Comparison of ENCODE assay signal across 37 cellular contexts in genomic region chr5:41399840-41400239, GRCh38.
"Had no signal": no experiment of that assay in that cellular context is flagged by ENCODE, and none has a peak within 500 bp of the region (broad histone marks: within the 10 kb centered on the region; RNA-seq: fewer than 3 reads in every experiment).

No MANE protein-coding gene starts in this region.

- H3K4me1 Mint-ChIP-seq: activated B cell treated with CpG ODN at 0.5 μM for 24 hours; activated CD4-positive, alpha-beta T cell treated with anti-CD3 and anti-CD28 coated beads, Interleukin-2, amount 10 ng/mL, durations not matched to agents 24 days and 14 days; activated naive CD4-positive, alpha-beta T cell treated with anti-CD3 and anti-CD28 coated beads, Interleukin-2, amount 10 ng/mL, durations not matched to agents 7 days and 5 days; activated naive CD4-positive, alpha-beta T cell treated with anti-CD3 and anti-CD28 coated beads, Interleukin-2, amount 50 U/mL, for 24 hours; activated naive CD8-positive, alpha-beta T cell treated with anti-CD3 and anti-CD28 coated beads, Interleukin-2, amount 10 ng/mL, durations not matched to agents 7 days and 5 days; activated naive CD8-positive, alpha-beta T cell treated with anti-CD3 and anti-CD28 coated beads, Interleukin-2, amount 50 U/mL, for 24 hours; activated T-helper 17 cell treated with anti-CD3 and anti-CD28 coated beads, Interleukin-2, amount 50 U/mL, for 72 hours; brain; central memory CD8-positive, alpha-beta T cell had no signal

- H3K27ac Mint-ChIP-seq: activated B cell treated with CpG ODN at 0.5 μM for 24 hours; activated CD4-positive, alpha-beta memory T cell treated with anti-CD3 and anti-CD28 coated beads for 36 hours; activated CD4-positive, alpha-beta T cell treated with anti-CD3 and anti-CD28 coated beads, Interleukin-2, amount 10 ng/mL, durations not matched to agents 24 days and 14 days; activated CD8-positive, alpha-beta T cell treated with anti-CD3 and anti-CD28 coated beads for 36 hours; activated naive CD4-positive, alpha-beta T cell treated with anti-CD3 and anti-CD28 coated beads, Interleukin-2, amount 10 ng/mL, durations not matched to agents 7 days and 5 days; activated naive CD4-positive, alpha-beta T cell treated with anti-CD3 and anti-CD28 coated beads, Interleukin-2, amount 50 U/mL, for 24 hours; activated naive CD8-positive, alpha-beta T cell; activated naive CD8-positive, alpha-beta T cell treated with anti-CD3 and anti-CD28 coated beads, Interleukin-2, amount 10 ng/mL, durations not matched to agents 7 days and 5 days; activated naive CD8-positive, alpha-beta T cell treated with anti-CD3 and anti-CD28 coated beads, Interleukin-2, amount 50 U/mL, for 24 hours; activated T-cell treated with anti-CD3 and anti-CD28 coated beads, Interleukin-2, amount 50 U/mL, for 72 hours; activated T-helper 1 cell treated with anti-CD3 and anti-CD28 coated beads, Interleukin-12 subunit alpha, Interleukin-12 subunit beta, Interleukin-2, Interleukin-4 antibody, amounts not matched to agents 30 ng/mL and 10 ng/mL and 1 ng/mL, durations not matched to agents 14 hours and 24 hours and 36 hours; activated T-helper 17 cell treated with anti-CD3 and anti-CD28 coated beads, Interleukin-2, amount 50 U/mL, for 72 hours; brain; T-helper 1 cell treated with Interleukin-12 subunit alpha and Interleukin-12 subunit beta and Interleukin-4 antibody, amounts not matched to agents 30 μg/mL and 1 μg/mL, for 36 hours; T-helper 2 cell treated with Interferon-gamma antibody and Interleukin-4, amounts not matched to agents 5 μg/mL and 100 μg/mL, for 36 hours had no signal

- H3K27ac ChIP-seq: ascending aorta, cardiac muscle cell, VCaP had no signal

- H3K36me3 Mint-ChIP-seq: activated CD4-positive, alpha-beta memory T cell treated with anti-CD3 and anti-CD28 coated beads for 36 hours; activated naive CD4-positive, alpha-beta T cell treated with anti-CD3 and anti-CD28 coated beads, Interleukin-2, amount 10 ng/mL, durations not matched to agents 7 days and 5 days; activated naive CD4-positive, alpha-beta T cell treated with anti-CD3 and anti-CD28 coated beads, Interleukin-2, amount 50 U/mL, for 24 hours; activated naive CD8-positive, alpha-beta T cell; activated naive CD8-positive, alpha-beta T cell treated with anti-CD3 and anti-CD28 coated beads, Interleukin-2, amount 10 ng/mL, durations not matched to agents 7 days and 5 days; brain had no signal

- H3K27me3 Mint-ChIP-seq: activated B cell treated with CpG ODN at 0.5 μM for 24 hours; activated CD4-positive, alpha-beta memory T cell treated with anti-CD3 and anti-CD28 coated beads for 36 hours; activated CD4-positive, alpha-beta T cell treated with anti-CD3 and anti-CD28 coated beads, Interleukin-2, amount 10 ng/mL, durations not matched to agents 24 days and 14 days; activated CD8-positive, alpha-beta T cell treated with anti-CD3 and anti-CD28 coated beads for 36 hours; activated naive CD4-positive, alpha-beta T cell treated with anti-CD3 and anti-CD28 coated beads, Interleukin-2, amount 10 ng/mL, durations not matched to agents 7 days and 5 days; activated naive CD4-positive, alpha-beta T cell treated with anti-CD3 and anti-CD28 coated beads, Interleukin-2, amount 50 U/mL, for 24 hours; activated naive CD8-positive, alpha-beta T cell; activated naive CD8-positive, alpha-beta T cell treated with anti-CD3 and anti-CD28 coated beads, Interleukin-2, amount 10 ng/mL, durations not matched to agents 7 days and 5 days; activated naive CD8-positive, alpha-beta T cell treated with anti-CD3 and anti-CD28 coated beads, Interleukin-2, amount 50 U/mL, for 24 hours; activated T-helper 17 cell treated with anti-CD3 and anti-CD28 coated beads, Interleukin-2, amount 50 U/mL, for 72 hours; central memory CD8-positive, alpha-beta T cell had no signal

- ATAC-seq: activated CD8-positive, alpha-beta T cell treated with anti-CD3 and anti-CD28 coated beads for 36 hours; activated naive CD8-positive, alpha-beta T cell treated with anti-CD3 and anti-CD28 coated beads, Interleukin-2, amount 50 U/mL, for 24 hours; activated T-cell treated with anti-CD3 and anti-CD28 coated beads, Interleukin-2, amount 50 U/mL, for 4 hours; activated T-cell treated with anti-CD3 and anti-CD28 coated beads, Interleukin-2, amount 50 U/mL, for 72 hours; activated T-helper 17 cell treated with anti-CD3 and anti-CD28 coated beads, Interleukin-2, amount 50 U/mL, for 72 hours had no signal

- DNase-seq: activated B cell treated with CpG ODN at 0.5 μM for 24 hours; activated CD4-positive, alpha-beta memory T cell treated with anti-CD3 and anti-CD28 coated beads for 36 hours; activated CD4-positive, alpha-beta T cell treated with anti-CD3 and anti-CD28 coated beads for 4 hours; activated CD4-positive, alpha-beta T cell treated with anti-CD3 and anti-CD28 coated beads, Interleukin-2, amount 10 ng/mL, durations not matched to agents 24 days and 14 days; activated CD4-positive, alpha-beta T cell treated with anti-CD3 and anti-CD28 coated beads, Interleukin-2, amount 50 U/mL, for 1 hour; activated CD4-positive, alpha-beta T cell treated with anti-CD3 and anti-CD28 coated beads, Interleukin-2, amount 50 U/mL, for 4 hours; activated CD4-positive, CD25-positive, alpha-beta regulatory T cell treated with anti-CD3 and anti-CD28 coated beads, Interleukin-2, amount 50 U/mL, for 72 hours; activated CD8-positive, alpha-beta memory T cell treated with anti-CD3 and anti-CD28 coated beads, Interleukin-2, amount 50 U/mL, for 4 hours; activated CD8-positive, alpha-beta T cell treated with anti-CD3 and anti-CD28 coated beads for 36 hours; activated effector memory CD4-positive, alpha-beta T cell treated with anti-CD3 and anti-CD28 coated beads, Interleukin-2, amount 50 U/mL, for 16 hours; activated naive CD4-positive, alpha-beta T cell treated with anti-CD3 and anti-CD28 coated beads, Interleukin-2, amount 10 ng/mL, durations not matched to agents 7 days and 5 days; activated naive CD4-positive, alpha-beta T cell treated with Interleukin-2 at 50 U/mL for 16 hours; activated naive CD8-positive, alpha-beta T cell treated with anti-CD3 and anti-CD28 coated beads, Interleukin-2, amount 10 ng/mL, durations not matched to agents 7 days and 5 days; activated naive CD8-positive, alpha-beta T cell treated with anti-CD3 and anti-CD28 coated beads, Interleukin-2, amount 50 U/mL, for 24 hours; activated T-cell treated with anti-CD3 and anti-CD28 coated beads for 4 hours; activated T-cell treated with anti-CD3 and anti-CD28 coated beads, Interleukin-2, amount 50 U/mL, for 1 hour; activated T-cell treated with anti-CD3 and anti-CD28 coated beads, Interleukin-2, amount 50 U/mL, for 4 hours; activated T-cell treated with anti-CD3 and anti-CD28 coated beads, Interleukin-2, amount 50 U/mL, for 72 hours; amygdala; anterior cingulate cortex; caudate nucleus; cerebellar nuclear complex; T-helper 2 cell; T-helper 9 cell had no signal

- H3K36me3 ChIP-seq: ascending aorta, cardiac muscle cell had no signal

- H3K4me3 ChIP-seq: ascending aorta, cardiac muscle cell had no signal

- H3K4me1 ChIP-seq: ascending aorta had no signal

- FAIRE-seq: bronchial epithelial cell, TTC549 had no signal

- H3K9me3 Mint-ChIP-seq: activated CD4-positive, alpha-beta T cell treated with anti-CD3 and anti-CD28 coated beads, Interleukin-2, amount 10 ng/mL, durations not matched to agents 24 days and 14 days had no signal

- H3K27me3 ChIP-seq: ascending aorta, cardiac muscle cell had no signal

- H3K4me3 Mint-ChIP-seq: activated B cell treated with CpG ODN at 0.5 μM for 24 hours; activated CD4-positive, alpha-beta memory T cell treated with anti-CD3 and anti-CD28 coated beads for 36 hours; activated CD4-positive, alpha-beta T cell treated with anti-CD3 and anti-CD28 coated beads, Interleukin-2, amount 10 ng/mL, durations not matched to agents 24 days and 14 days; activated CD8-positive, alpha-beta T cell treated with anti-CD3 and anti-CD28 coated beads for 36 hours; activated naive CD4-positive, alpha-beta T cell treated with anti-CD3 and anti-CD28 coated beads, Interleukin-2, amount 10 ng/mL, durations not matched to agents 7 days and 5 days; activated naive CD4-positive, alpha-beta T cell treated with anti-CD3 and anti-CD28 coated beads, Interleukin-2, amount 50 U/mL, for 24 hours; activated naive CD8-positive, alpha-beta T cell; activated naive CD8-positive, alpha-beta T cell treated with anti-CD3 and anti-CD28 coated beads, Interleukin-2, amount 10 ng/mL, durations not matched to agents 7 days and 5 days; activated naive CD8-positive, alpha-beta T cell treated with anti-CD3 and anti-CD28 coated beads, Interleukin-2, amount 50 U/mL, for 24 hours; activated T-cell treated with anti-CD3 and anti-CD28 coated beads, Interleukin-2, amount 50 U/mL, for 4 hours; activated T-cell treated with anti-CD3 and anti-CD28 coated beads, Interleukin-2, amount 50 U/mL, for 72 hours; activated T-helper 1 cell treated with anti-CD3 and anti-CD28 coated beads, Interleukin-12 subunit alpha, Interleukin-12 subunit beta, Interleukin-2, Interleukin-4 antibody, amounts not matched to agents 30 ng/mL and 10 ng/mL and 1 ng/mL, durations not matched to agents 14 hours and 24 hours and 36 hours; activated T-helper 17 cell treated with anti-CD3 and anti-CD28 coated beads, Interleukin-2, amount 50 U/mL, for 72 hours; brain; central memory CD8-positive, alpha-beta T cell; T-helper 1 cell treated with Interleukin-12 subunit alpha and Interleukin-12 subunit beta and Interleukin-4 antibody, amounts not matched to agents 30 μg/mL and 1 μg/mL, for 36 hours; T-helper 2 cell treated with Interferon-gamma antibody and Interleukin-4, amounts not matched to agents 5 μg/mL and 100 μg/mL, for 36 hours had no signal
